9 cellular contexts compared by ENCODE assay signal in the genomic region with DNA sequence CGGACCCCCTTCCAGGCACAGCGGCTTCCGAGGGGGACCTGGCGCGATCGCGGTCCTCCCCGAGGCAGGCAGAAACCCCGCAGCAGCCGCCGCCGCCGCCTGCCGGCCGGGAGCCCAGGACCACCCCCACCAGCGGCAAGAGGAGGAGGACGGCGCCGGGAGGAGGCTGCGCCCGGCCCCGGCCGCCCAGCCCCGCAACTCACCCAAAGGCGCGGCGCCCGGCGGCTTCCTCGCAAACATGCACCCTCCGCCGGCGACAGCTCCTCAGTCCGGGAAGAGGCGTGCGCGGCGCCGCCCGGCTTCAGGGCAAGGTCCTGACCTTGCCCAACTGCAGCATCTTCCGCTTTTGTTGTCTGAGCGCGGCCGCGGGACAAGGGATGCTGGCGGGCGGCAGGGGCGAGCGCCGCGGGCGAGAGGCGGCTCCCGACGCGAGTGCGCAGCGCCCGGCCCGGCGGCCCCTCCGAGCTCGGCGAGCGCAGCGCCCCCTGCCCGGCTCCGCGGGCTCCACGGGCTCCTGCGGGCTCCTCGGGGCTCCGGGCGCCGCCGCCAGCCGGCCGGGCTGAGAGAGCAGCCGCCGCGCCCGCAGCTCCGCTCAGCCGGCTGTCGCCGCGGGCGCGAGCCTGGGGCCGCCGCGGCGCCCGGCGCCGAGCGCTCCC. TPM values are rescaled to one million over a fixed set of nuclear protein-coding genes. Genes with fewer than 3 reads are reported as not detected.
DNase-seq lines count a peak whose midpoint lies in the region; ATAC-seq lines count a peak whose summit lies in the region.
"Had no signal": no experiment of that assay in that cellular context is flagged by ENCODE, and none has a peak within 500 bp of the region (broad histone marks: within the 10 kb centered on the region; RNA-seq: fewer than 3 reads in every experiment).

No MANE protein-coding gene starts in this region.

- no peak overlapping the region for H4K8ac ChIP-seq in mesenchymal stem cell (ENCODE audit: low read length)

- ATAC-seq in GM18861 (IDR thresholded peaks at IDR 0.05; ENCODE audit: unreplicated experiment) (no peak), HG03045 (IDR thresholded peaks at IDR 0.05; ENCODE audit: unreplicated experiment) (no peak)

- H2BK120ac ChIP-seq in mesenchymal stem cell (ENCODE audit: low read depth, low read length) = no peak overlapping the region

- H3K4me2 ChIP-seq in mesenchymal stem cell (ENCODE audit: low read length, poor library complexity, severe bottlenecking) = peak overlapping the region; percentile 87

- no peak overlapping the region for H2BK12ac ChIP-seq in mesenchymal stem cell (ENCODE audit: low read length in 2 of 2)

- H3K27ac ChIP-seq in cingulate gyrus (ENCODE audit: low read depth, low read length) (peak overlapping the region; percentile 81), mesenchymal stem cell (ENCODE audit: low read length, poor library complexity, severe bottlenecking) (no peak overlapping the region)

- peak overlapping the region; percentile 49 for H2AFZ ChIP-seq in mesenchymal stem cell (ENCODE audit: low read depth, low read length)

- peak overlapping the region; percentile 52 for H2BK15ac ChIP-seq in mesenchymal stem cell (ENCODE audit: low read depth, poor library complexity, severe bottlenecking)

- DNase-seq in activated CD4-positive, alpha-beta T cell treated with anti-CD3 and anti-CD28 coated beads, Interleukin-2, amount 50 U/mL, for 48 hours = peak; percentile 1 to 4
- no peak for DNase-seq in activated CD4-positive, alpha-beta T cell treated with anti-CD3 and anti-CD28 coated beads, Interleukin-2, amount 50 U/mL, for 4 hours
- peak; percentile 13 for DNase-seq in NCI-H1092 (lab: John Stamatoyannopoulos, UW)
- peak; percentile 14 for DNase-seq in mesenchymal stem cell
- no peak for DNase-seq in amniotic stem cell (lab: John Stamatoyannopoulos, UW)
- DNase-seq: naive B cell had no signal

- no peaks in the 10 kb centered on the region for H3K36me3 ChIP-seq in mesenchymal stem cell (ENCODE audit: control insufficient read depth in 1 of 2, insufficient read depth in 2 of 2, low read depth in 1 of 2, low read length in 2 of 2)

- H3K9ac ChIP-seq in mesenchymal stem cell (ENCODE audit: low read length) = no peak overlapping the region

- H3K9me3 ChIP-seq in mesenchymal stem cell (ENCODE audit: control insufficient read depth, low read length) = no peaks in the 10 kb centered on the region

- H3K79me1 ChIP-seq in mesenchymal stem cell (replicated peaks; ENCODE audit: low read length, poor library complexity, severe bottlenecking) = no peaks in the 10 kb centered on the region

- H3K23ac ChIP-seq in mesenchymal stem cell (ENCODE audit: low read length in 2 of 2) = no peak overlapping the region

- peak overlapping the region; percentile 26 to 56 for H3K4me3 ChIP-seq in mesenchymal stem cell (ENCODE audit: insufficient read depth in 1 of 2, low read depth in 1 of 2, low read length in 2 of 2)

- WGBS in mesenchymal stem cell = 1% methylated on average over 48 of the region's 97 CpGs

- H4K91ac ChIP-seq in mesenchymal stem cell (ENCODE audit: low read length) = no peak overlapping the region

- H3K27me3 ChIP-seq in mesenchymal stem cell (ENCODE audit: control insufficient read depth in 1 of 2, insufficient read depth in 1 of 2, low read length in 2 of 2) = peaks cover 34 to 44% of the 10 kb centered on the region in 2 experiments

- no peak overlapping the region for H2BK5ac ChIP-seq in mesenchymal stem cell (ENCODE audit: low read depth, low read length, poor library complexity, severe bottlenecking)

- H3K18ac ChIP-seq in mesenchymal stem cell (ENCODE audit: low read depth in 1 of 2, low read length in 2 of 2) = no peak overlapping the region

- peaks cover 12% of the 10 kb centered on the region for H3K4me1 ChIP-seq in mesenchymal stem cell (ENCODE audit: control insufficient read depth, insufficient read depth, low read depth, low read length)

- no peak overlapping the region for H3K4ac ChIP-seq in mesenchymal stem cell (ENCODE audit: low read depth in 1 of 2, low read length in 2 of 2)

- no peak overlapping the region for H2AK5ac ChIP-seq in mesenchymal stem cell (ENCODE audit: low read length, severe bottlenecking)

- no peak overlapping the region for H3K14ac ChIP-seq in mesenchymal stem cell (ENCODE audit: low read length in 2 of 2)

RNA-seq across cellular contexts. Expression of a gene that starts 0.5 kb away (rescaled TPM):
- polyA plus RNA-seq in mesenchymal stem cell (2013, experiment 1 of 2) = 1.4 TPM
- polyA plus RNA-seq in mesenchymal stem cell (2013, experiment 2 of 2) = 2.1 TPM

Comparison
In these comparisons a context has a peak if more than half of its experiments do, and no peak if none do; other contexts are left out.
1. DNase-seq: peak in activated CD4-positive, alpha-beta T cell treated with anti-CD3 and anti-CD28 coated beads, Interleukin-2, amount 50 U/mL, for 48 hours (2 of 2), NCI-H1092 (single experiment) and mesenchymal stem cell (single experiment); none in activated CD4-positive, alpha-beta T cell treated with anti-CD3 and anti-CD28 coated beads, Interleukin-2, amount 50 U/mL, for 4 hours (0 of 2) and amniotic stem cell (single experiment).